In genomic region chr13:75365724-75366173, GRCh38 we compare ENCODE assay signal across 8 cellular contexts.
DNase-seq lines count a peak whose midpoint lies in the region; ATAC-seq and TF ChIP-seq lines count a peak whose summit lies in the region.

No MANE protein-coding gene starts in this region.

- peaks cover 48% of the 10 kb centered on the region for H3K4me1 Mint-ChIP-seq in activated CD4-positive, alpha-beta T cell treated with anti-CD3 and anti-CD28 coated beads, Interleukin-2, amount 10 ng/mL, durations not matched to agents 24 days and 14 days

- POLR2A ChIA-PET in HCT116 (lab: Charles Lee): no interaction called here

- H3K9ac ChIP-seq in HCT116 (ENCODE audit: low read length) (peak overlapping the region; percentile 42), skeletal muscle satellite cell (ENCODE audit: low read depth, low read length) (peak overlapping the region; percentile 54)

- DNase-seq in activated CD4-positive, alpha-beta T cell treated with anti-CD3 and anti-CD28 coated beads, Interleukin-2, amount 10 ng/mL, durations not matched to agents 24 days and 14 days: peak; percentile 81
- DNase-seq in activated CD4-positive, alpha-beta T cell treated with anti-CD3 and anti-CD28 coated beads for 1 hour: no peak
- peak; percentile 80 for DNase-seq in HCT116 (ENCODE audit: low read depth, low spot score)
- peak; percentile 70 for DNase-seq in MV-4-11 (lab: John Stamatoyannopoulos, UW)
- DNase-seq in caudate nucleus (lab: John Stamatoyannopoulos, UW): no peak
- no peak for DNase-seq in COLO668 (lab: John Stamatoyannopoulos, UW; ENCODE audit: unreplicated experiment)
- no peak for DNase-seq in foreskin melanocyte

- no TSS peak for BruUV-seq in HCT116 (replicated peaks; lab: Mats Ljungman, UMichigan)

- no peaks in the 10 kb centered on the region for H3K9me2 ChIP-seq in HCT116 (ENCODE audit: insufficient read depth)

- ATAC-seq in HCT116: peak; percentile 74

- H3K27me3 ChIP-seq in HCT116 (ENCODE audit: insufficient read depth, low read length): no peaks in the 10 kb centered on the region
- no peaks in the 10 kb centered on the region for H3K27me3 ChIP-seq in skeletal muscle satellite cell (ENCODE audit: control insufficient read depth, insufficient read depth, low read length)

- peaks cover 33 to 64% of the 10 kb centered on the region in 2 experiments for H3K4me1 ChIP-seq in HCT116 (ENCODE audit: control insufficient read depth in 1 of 2, insufficient read depth in 2 of 2, low read length in 2 of 2)
- H3K4me1 ChIP-seq in skeletal muscle satellite cell (ENCODE audit: control insufficient read depth, insufficient read depth, low read length): peaks cover 53% of the 10 kb centered on the region

- peaks cover 31% of the 10 kb centered on the region for H3K79me2 ChIP-seq in HCT116 (ENCODE audit: insufficient read depth, low read length)

- H3K27ac Mint-ChIP-seq in activated CD4-positive, alpha-beta T cell treated with anti-CD3 and anti-CD28 coated beads, Interleukin-2, amount 10 ng/mL, durations not matched to agents 24 days and 14 days: peak overlapping the region; percentile 93

- H3K36me3 ChIP-seq in HCT116 (ENCODE audit: control insufficient read depth in 1 of 2, insufficient read depth in 2 of 2, low read length in 2 of 2) (no peaks in the 10 kb centered on the region), skeletal muscle satellite cell (ENCODE audit: insufficient read depth, low read length) (no peaks in the 10 kb centered on the region)

- RAD21 ChIA-PET in HCT116 (lab: Charles Lee; ENCODE audit: low non-redundant PET in 1 of 2, low total read pairs in 2 of 2, uncharacterized antibody in 2 of 2, unreplicated experiment in 2 of 2): no interaction called here

- no peaks in the 10 kb centered on the region for H3K27me3 Mint-ChIP-seq in activated CD4-positive, alpha-beta T cell treated with anti-CD3 and anti-CD28 coated beads, Interleukin-2, amount 10 ng/mL, durations not matched to agents 24 days and 14 days

- no peak for TF ChIP-seq RAD21 in HCT116 (IDR thresholded peaks at IDR 0.05; ENCODE audit: low read depth)

- CTCF ChIA-PET in HCT116 (lab: Charles Lee): interaction anchor here (1.1 to 3.3 kb wide), 3 partner anchors 8 to 117 kb away, joined by 3 to 18 read pairs (median 6); partner anchors contain the start of gene TBC1D4

- intact Hi-C loops in activated CD4-positive, alpha-beta T cell treated with anti-CD3 and anti-CD28 coated beads, Interleukin-2, amount 10 ng/mL, durations not matched to agents 24 days and 14 days (cut with micrococcal nuclease): loop anchor here (1.0 to 5.0 kb wide), 5 partner anchors 39 to 1643 kb away; partner anchors contain the start of gene KCTD12
- intact Hi-C loops in HCT116 (cut with micrococcal nuclease): no loop called here

- H3K36me3 Mint-ChIP-seq in activated CD4-positive, alpha-beta T cell treated with anti-CD3 and anti-CD28 coated beads, Interleukin-2, amount 10 ng/mL, durations not matched to agents 24 days and 14 days (ENCODE audit: low read depth): no peaks in the 10 kb centered on the region

- no peaks in the 10 kb centered on the region for H3K9me3 Mint-ChIP-seq in activated CD4-positive, alpha-beta T cell treated with anti-CD3 and anti-CD28 coated beads, Interleukin-2, amount 10 ng/mL, durations not matched to agents 24 days and 14 days

- H3K27ac ChIP-seq in HCT116 (ENCODE audit: low read depth, low read length) (peak overlapping the region; percentile 34; the same call in 1 of the 2 replicates), caudate nucleus (ENCODE audit: low read depth, low read length) (peak overlapping the region; percentile 30)

- TF ChIP-seq CTCF in HCT116 (IDR thresholded peaks at IDR 0.05 in 2 of 3, conservative IDR thresholded peaks at IDR 0.05 in 1 of 3; ENCODE audit: borderline replicate concordance in 1 of 3, insufficient read depth in 1 of 3, low read depth in 2 of 3, low read length in 2 of 3): peak in 2 of 3 experiments; percentile 32 to 40; a peak in 4 of 6 replicates

- no peak for TF ChIP-seq POLR2A in HCT116 (IDR thresholded peaks at IDR 0.05; ENCODE audit: borderline replicate concordance, extremely low read depth, insufficient read depth, insufficient read length)

- no peaks in the 10 kb centered on the region for H4K20me1 ChIP-seq in HCT116 (ENCODE audit: insufficient read depth)

- H3K4me3 ChIP-seq in HCT116 (replicated peaks in 1 of 2; ENCODE audit: low read depth in 1 of 2, low read length in 2 of 2) (peak overlapping the region; percentile 22 to 50), skeletal muscle satellite cell (ENCODE audit: low read length) (peak overlapping the region; percentile 35)

- peak overlapping the region; percentile 84 for H3K4me2 ChIP-seq in HCT116 (ENCODE audit: low read length)
- H3K4me2 ChIP-seq in skeletal muscle satellite cell (ENCODE audit: low read length): peak overlapping the region; percentile 65

- H2AFZ ChIP-seq in HCT116 (ENCODE audit: low read depth, low read length, poor library complexity, severe bottlenecking): no peak overlapping the region

- peak overlapping the region; percentile 68 for H3K4me3 Mint-ChIP-seq in activated CD4-positive, alpha-beta T cell treated with anti-CD3 and anti-CD28 coated beads, Interleukin-2, amount 10 ng/mL, durations not matched to agents 24 days and 14 days

- H3K9me3 ChIP-seq in HCT116 (ENCODE audit: control insufficient read depth in 1 of 2, insufficient read depth in 1 of 2, low read depth in 1 of 2, low read length in 2 of 2) (no peaks in the 10 kb centered on the region), skeletal muscle satellite cell (replicated peaks; ENCODE audit: low read length) (no peaks in the 10 kb centered on the region)

TF ChIP-seq in HCT116, 20 proteins besides CTCF, POLR2A, EP300 and RAD21:
- peak; percentile 71 for TF ChIP-seq SP1 (IDR thresholded peaks at IDR 0.05; ENCODE audit: low read depth)
- TF ChIP-seq POLR2AphosphoS5 (IDR thresholded peaks at IDR 0.05; ENCODE audit: low read depth, low read length): peak; percentile 38; the same call in 1 of the 2 replicates
- TF ChIP-seq FOSL1 (IDR thresholded peaks at IDR 0.05; ENCODE audit: low read depth): peak; percentile 78
- 0 out of 2 replicates have a peak, but pooled peaks have one; percentile 22 for TF ChIP-seq MAX (IDR thresholded peaks at IDR 0.05)
- TF ChIP-seq JUND (IDR thresholded peaks at IDR 0.05): peak; percentile 81
- TF ChIP-seq EZH2phosphoT487 (IDR thresholded peaks at IDR 0.05; ENCODE audit: borderline replicate concordance): no peak
- no peak for TF ChIP-seq ELF1 (IDR thresholded peaks at IDR 0.05; ENCODE audit: borderline replicate concordance, low read depth)
- TF ChIP-seq ZFX (IDR thresholded peaks at IDR 0.05): no peak
- peak; percentile 63 for TF ChIP-seq SRF (IDR thresholded peaks at IDR 0.05; ENCODE audit: low read depth)

Comparison
In these comparisons a context has a peak if more than half of its experiments do, and no peak if none do; other contexts are left out.
1. DNase-seq: peak in activated CD4-positive, alpha-beta T cell treated with anti-CD3 and anti-CD28 coated beads, Interleukin-2, amount 10 ng/mL, durations not matched to agents 24 days and 14 days (single experiment), HCT116 (single experiment) and MV-4-11 (single experiment); none in activated CD4-positive, alpha-beta T cell treated with anti-CD3 and anti-CD28 coated beads for 1 hour (single experiment), caudate nucleus (0 of 61), COLO668 (single experiment) and foreskin melanocyte (single experiment).